ENCODE assay signal across 8 cellular contexts in the genomic region with DNA sequence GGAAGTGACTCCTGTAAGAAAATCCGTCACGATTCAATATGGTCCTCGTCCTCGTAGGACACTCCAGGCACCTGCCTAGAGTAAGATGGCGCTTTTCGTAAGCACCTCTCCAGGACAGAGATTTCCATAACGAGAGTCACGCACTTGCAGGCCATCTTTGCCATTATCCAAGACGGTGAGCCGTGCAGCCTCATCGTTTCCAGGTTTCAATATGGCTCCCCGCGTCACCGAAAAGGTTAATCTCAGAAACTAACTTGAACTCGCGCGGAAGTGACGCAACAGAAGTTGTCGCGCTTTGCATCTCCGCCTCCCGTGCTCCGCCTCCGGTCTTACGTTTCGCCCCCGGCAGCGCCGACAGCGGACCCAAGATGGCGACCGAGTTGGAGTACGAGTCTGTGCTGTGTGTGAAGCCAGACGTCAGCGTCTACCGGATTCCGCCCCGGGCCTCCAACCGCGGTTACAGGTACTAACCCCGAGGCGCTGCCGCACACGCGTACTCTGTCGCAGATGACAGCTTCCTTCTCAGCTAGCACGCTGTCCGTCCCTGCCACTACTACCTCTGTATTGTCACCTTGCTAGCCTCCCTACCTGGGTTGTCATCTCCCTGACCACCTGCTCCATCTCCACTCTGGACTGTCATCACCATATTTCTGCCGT. TPM values are rescaled to one million over a fixed set of nuclear protein-coding genes. Genes with fewer than 3 reads are reported as not detected.
DNase-seq lines count a peak whose midpoint lies in the region; ATAC-seq and TF ChIP-seq lines count a peak whose summit lies in the region.

TSS of gene NECAP1 (plus strand) at position 354 of the 657 bp plus-strand sequence. CDS start at position 369, 15 bp downstream.

- H3K9me3 ChIP-seq in mucosa of rectum (ENCODE audit: control insufficient read depth in 2 of 2, low read length in 2 of 2) = no peaks in the 10 kb centered on the region

- peak; percentile 98 for TF ChIP-seq POLR2A in erythroblast (IDR thresholded peaks at IDR 0.05; ENCODE audit: low read length)

- peaks cover 0 to 2% of the 10 kb centered on the region in 2 donors for H3K36me3 ChIP-seq in mucosa of rectum (ENCODE audit: control insufficient read depth in 2 of 2, insufficient read depth in 2 of 2, low read length in 2 of 2)

- peaks cover 49% of the 10 kb centered on the region for H3K36me3 Mint-ChIP-seq in activated T-cell treated with anti-CD3 and anti-CD28 coated beads, Interleukin-2, amount 50 U/mL, for 24 hours (ENCODE audit: low read depth)

- H3K4me3 ChIP-seq in Jurkat, Clone E6-1 (ENCODE audit: low read length) = peak within 1 kb of the TSS; percentile 95
- H3K4me3 ChIP-seq in mucosa of rectum (ENCODE audit: low read length in 2 of 2) = peak within 1 kb of the TSS; percentile 100

- H3K9ac ChIP-seq in mucosa of rectum (ENCODE audit: low read depth in 1 of 2, low read length in 2 of 2) = peak within 1 kb of the TSS; percentile 98 to 100

- no peaks in the 10 kb centered on the region for H3K27me3 ChIP-seq in mucosa of rectum (ENCODE audit: control insufficient read depth in 2 of 2, insufficient read depth in 2 of 2, low read length in 2 of 2)

- DNase-seq in DMS153 (lab: John Stamatoyannopoulos, UW) (peak; percentile 88), erythroblast (lab: John Stamatoyannopoulos, UW) (peak; percentile 98 to 99)
- DNase-seq in Jurkat, Clone E6-1 (ENCODE audit: low read depth, low spot score) = peak; percentile 98
- peak; percentile 94 for DNase-seq in activated T-cell treated with anti-CD3 and anti-CD28 coated beads, Interleukin-2, amount 50 U/mL, for 24 hours
- DNase-seq in stimulated activated CD8-positive, alpha-beta memory T cell treated with anti-CD3 and anti-CD28 coated beads, Interleukin-4, amount 100 ng/mL, for 48 hours = peak; percentile 97

- H3K27ac ChIP-seq in mucosa of rectum (ENCODE audit: low read depth in 2 of 2, low read length in 2 of 2) = peak within 1 kb of the TSS; percentile 88 to 95

- H3K4me1 ChIP-seq in mucosa of rectum (ENCODE audit: control insufficient read depth in 2 of 2, insufficient read depth in 2 of 2, low read length in 2 of 2) = peaks cover 15% of the 10 kb centered on the region in 2 donors

- H3K4me1 Mint-ChIP-seq in activated T-cell treated with anti-CD3 and anti-CD28 coated beads, Interleukin-2, amount 50 U/mL, for 24 hours (ENCODE audit: low read depth) = peaks cover 73% of the 10 kb centered on the region

- H3K4me3 Mint-ChIP-seq in activated T-cell treated with anti-CD3 and anti-CD28 coated beads, Interleukin-2, amount 50 U/mL, for 24 hours = peak within 1 kb of the TSS; percentile 91

- peak; percentile 90 for ATAC-seq in GM21619 (IDR thresholded peaks at IDR 0.05; ENCODE audit: unreplicated experiment)

- H3K27ac Mint-ChIP-seq in activated T-cell treated with anti-CD3 and anti-CD28 coated beads, Interleukin-2, amount 50 U/mL, for 24 hours = peak within 1 kb of the TSS; percentile 95

- H3K27me3 Mint-ChIP-seq in activated T-cell treated with anti-CD3 and anti-CD28 coated beads, Interleukin-2, amount 50 U/mL, for 24 hours = no peaks in the 10 kb centered on the region

- no peaks in the 10 kb centered on the region for H3K9me3 Mint-ChIP-seq in activated T-cell treated with anti-CD3 and anti-CD28 coated beads, Interleukin-2, amount 50 U/mL, for 24 hours

TF ChIP-seq in PFSK-1, 5 proteins besides CTCF, POLR2A, EP300 and RAD21:
- TF ChIP-seq, protein P1, sequence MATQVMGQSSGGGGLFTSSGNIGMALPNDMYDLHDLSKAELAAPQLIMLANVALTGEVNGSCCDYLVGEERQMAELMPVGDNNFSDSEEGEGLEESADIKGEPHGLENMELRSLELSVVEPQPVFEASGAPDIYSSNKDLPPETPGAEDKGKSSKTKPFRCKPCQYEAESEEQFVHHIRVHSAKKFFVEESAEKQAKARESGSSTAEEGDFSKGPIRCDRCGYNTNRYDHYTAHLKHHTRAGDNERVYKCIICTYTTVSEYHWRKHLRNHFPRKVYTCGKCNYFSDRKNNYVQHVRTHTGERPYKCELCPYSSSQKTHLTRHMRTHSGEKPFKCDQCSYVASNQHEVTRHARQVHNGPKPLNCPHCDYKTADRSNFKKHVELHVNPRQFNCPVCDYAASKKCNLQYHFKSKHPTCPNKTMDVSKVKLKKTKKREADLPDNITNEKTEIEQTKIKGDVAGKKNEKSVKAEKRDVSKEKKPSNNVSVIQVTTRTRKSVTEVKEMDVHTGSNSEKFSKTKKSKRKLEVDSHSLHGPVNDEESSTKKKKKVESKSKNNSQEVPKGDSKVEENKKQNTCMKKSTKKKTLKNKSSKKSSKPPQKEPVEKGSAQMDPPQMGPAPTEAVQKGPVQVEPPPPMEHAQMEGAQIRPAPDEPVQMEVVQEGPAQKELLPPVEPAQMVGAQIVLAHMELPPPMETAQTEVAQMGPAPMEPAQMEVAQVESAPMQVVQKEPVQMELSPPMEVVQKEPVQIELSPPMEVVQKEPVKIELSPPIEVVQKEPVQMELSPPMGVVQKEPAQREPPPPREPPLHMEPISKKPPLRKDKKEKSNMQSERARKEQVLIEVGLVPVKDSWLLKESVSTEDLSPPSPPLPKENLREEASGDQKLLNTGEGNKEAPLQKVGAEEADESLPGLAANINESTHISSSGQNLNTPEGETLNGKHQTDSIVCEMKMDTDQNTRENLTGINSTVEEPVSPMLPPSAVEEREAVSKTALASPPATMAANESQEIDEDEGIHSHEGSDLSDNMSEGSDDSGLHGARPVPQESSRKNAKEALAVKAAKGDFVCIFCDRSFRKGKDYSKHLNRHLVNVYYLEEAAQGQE (IDR thresholded peaks at IDR 0.05; ENCODE audit: insufficient read depth in 1 of 2, low read depth in 2 of 2, low read length in 2 of 2) = no peak
- TF ChIP-seq TAF1 (IDR thresholded peaks at IDR 0.05; ENCODE audit: borderline replicate concordance, insufficient read depth, low read length) (peak; percentile 86; the same call in 1 of the 2 replicates), POLR2AphosphoS5 (IDR thresholded peaks at IDR 0.05; ENCODE audit: low read depth, low read length) (peak; percentile 84), SIN3A (IDR thresholded peaks at IDR 0.05; ENCODE audit: borderline replicate concordance, insufficient read depth, low read length) (0 out of 2 replicates have a peak, but pooled peaks have one; percentile 52), FOXP2 (optimal IDR thresholded peaks at IDR 0.05; ENCODE audit: borderline replicate concordance, extremely low read depth, extremely low read length, insufficient read depth) (peak; percentile 68)

RNA-seq across cellular contexts. Expression of gene NECAP1, which starts in this region (rescaled TPM):
- 21.8 TPM for polyA plus RNA-seq in Jurkat, Clone E6-1 (2012; ENCODE audit: insufficient read depth, insufficient read length)
- polyA plus RNA-seq in PFSK-1 (2012; ENCODE audit: insufficient read length, low read depth) = 16.9 TPM

Comparison
In these comparisons a context has a peak if more than half of its experiments do, and no peak if none do; other contexts are left out.
1. Peak in every context shown above with its lines: DNase-seq, ATAC-seq, H3K4me3 ChIP-seq and H3K27ac ChIP-seq.